ENCODE assay signal across 1 cellular context in the genomic region with DNA sequence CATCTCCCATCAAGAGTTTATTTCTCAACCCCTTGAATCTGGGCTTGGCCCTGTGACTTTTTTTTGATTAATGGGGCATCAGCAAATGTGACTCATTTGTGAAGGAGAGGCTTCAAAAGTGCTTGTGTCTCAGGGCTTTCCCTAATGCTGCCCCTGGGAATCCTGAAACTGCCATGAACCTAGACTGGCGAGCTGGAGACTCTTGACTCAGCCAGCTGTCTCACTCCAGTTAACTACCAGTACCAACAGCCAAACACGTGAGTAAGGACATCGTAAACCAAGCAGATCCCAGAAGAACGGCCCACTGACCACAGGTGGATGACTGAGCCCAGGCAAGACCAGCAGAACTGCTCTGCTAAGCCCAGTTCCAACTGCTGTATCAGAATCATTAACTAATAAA.
A peak's percentile ranks its signal among the peaks of the same experiment; 100 is the strongest.
TF ChIP-seq lines count a peak whose summit lies in the region.

No MANE protein-coding gene starts in this region.

TF ChIP-seq in IMR-90, 13 proteins besides CTCF, POLR2A, EP300 and RAD21:
- TF ChIP-seq BHLHE40 (IDR thresholded peaks at IDR 0.05; ENCODE audit: low read depth, low read length) (peak; percentile 90), SMC3 (IDR thresholded peaks at IDR 0.05; ENCODE audit: low read depth, low read length) (no peak), FOS (IDR thresholded peaks at IDR 0.05; ENCODE audit: low read depth, low read length) (0 out of 2 replicates have a peak, but pooled peaks have one; percentile 21), CHD1 (IDR thresholded peaks at IDR 0.05; ENCODE audit: low read depth, low read length) (no peak), RFX5 (IDR thresholded peaks at IDR 0.05; ENCODE audit: low read depth, low read length) (no peak), NFE2L2 (IDR thresholded peaks at IDR 0.05; ENCODE audit: low read depth, low read length) (no peak), USF2 (IDR thresholded peaks at IDR 0.05; ENCODE audit: low read depth, low read length) (no peak), MAFK (IDR thresholded peaks at IDR 0.05; ENCODE audit: low read depth, low read length) (no peak), MAZ (IDR thresholded peaks at IDR 0.05; ENCODE audit: borderline replicate concordance, low read depth, low read length) (no peak), RCOR1 (IDR thresholded peaks at IDR 0.05; ENCODE audit: insufficient replicate concordance, low read length) (no peak), MXI1 (IDR thresholded peaks at IDR 0.05; ENCODE audit: borderline replicate concordance, low read depth, low read length) (no peak), CEBPB (IDR thresholded peaks at IDR 0.05; ENCODE audit: low read depth, low read length) (0 out of 2 replicates have a peak, but pooled peaks have one; percentile 8)
- TF ChIP-seq, protein P1, sequence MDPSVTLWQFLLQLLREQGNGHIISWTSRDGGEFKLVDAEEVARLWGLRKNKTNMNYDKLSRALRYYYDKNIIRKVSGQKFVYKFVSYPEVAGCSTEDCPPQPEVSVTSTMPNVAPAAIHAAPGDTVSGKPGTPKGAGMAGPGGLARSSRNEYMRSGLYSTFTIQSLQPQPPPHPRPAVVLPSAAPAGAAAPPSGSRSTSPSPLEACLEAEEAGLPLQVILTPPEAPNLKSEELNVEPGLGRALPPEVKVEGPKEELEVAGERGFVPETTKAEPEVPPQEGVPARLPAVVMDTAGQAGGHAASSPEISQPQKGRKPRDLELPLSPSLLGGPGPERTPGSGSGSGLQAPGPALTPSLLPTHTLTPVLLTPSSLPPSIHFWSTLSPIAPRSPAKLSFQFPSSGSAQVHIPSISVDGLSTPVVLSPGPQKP (IDR thresholded peaks at IDR 0.05; ENCODE audit: borderline replicate concordance, low read depth, low read length), result no peak
